In genomic region chr10:97540669-97541500, GRCh38 we compare ENCODE assay signal across 1 cellular context.
TF ChIP-seq lines count a peak whose summit lies in the region.

No MANE protein-coding gene starts in this region.

TF ChIP-seq in A549, 52 proteins besides CTCF, POLR2A, EP300 and RAD21 (continued from another document):
- no peak for TF ChIP-seq ZSCAN20 (CRISPR knock-in tag; IDR thresholded peaks at IDR 0.05)
- no peak for TF ChIP-seq JUN (IDR thresholded peaks at IDR 0.05)
- no peak for TF ChIP-seq RCOR1 (IDR thresholded peaks at IDR 0.05; ENCODE audit: low read depth, low read length)
- TF ChIP-seq ELK1 (IDR thresholded peaks at IDR 0.05; ENCODE audit: low read depth, low read length) = no peak
- no peak for TF ChIP-seq ZC3H11A (IDR thresholded peaks at IDR 0.05)
- no peak for TF ChIP-seq HEYL (CRISPR knock-in tag; IDR thresholded peaks at IDR 0.05)
- TF ChIP-seq HOXB13 (CRISPR knock-in tag; IDR thresholded peaks at IDR 0.05; ENCODE audit: low read depth) = no peak
